1 cellular context compared by ENCODE assay signal in genomic region chr11:655036-655726, GRCh38.
TF ChIP-seq lines count a peak whose summit lies in the region.

No MANE protein-coding gene starts in this region.

TF ChIP-seq in WTC11, 78 proteins besides CTCF, POLR2A, EP300 and RAD21 (continued from another document):
- TF ChIP-seq ARID4B (CRISPR knock-in tag; IDR thresholded peaks at IDR 0.05; ENCODE audit: borderline replicate concordance) (no peak), E2F1 (CRISPR knock-in tag; IDR thresholded peaks at IDR 0.05) (no peak), SOX15 (CRISPR knock-in tag; IDR thresholded peaks at IDR 0.05) (no peak), TEAD4 (CRISPR knock-in tag; IDR thresholded peaks at IDR 0.05) (no peak), ATF1 (CRISPR knock-in tag; IDR thresholded peaks at IDR 0.05) (no peak), ZMAT4 (CRISPR knock-in tag; IDR thresholded peaks at IDR 0.05) (no peak), ZNF138 (CRISPR knock-in tag; conservative IDR thresholded peaks at IDR 0.05) (no peak), GRHL2 (CRISPR knock-in tag; IDR thresholded peaks at IDR 0.05; ENCODE audit: insufficient replicate concordance, severe bottlenecking) (no peak), STAT6 (CRISPR knock-in tag; conservative IDR thresholded peaks at IDR 0.05; ENCODE audit: low read depth) (no peak), NR3C1 (CRISPR knock-in tag; conservative IDR thresholded peaks at IDR 0.05; ENCODE audit: low read depth) (no peak), PRRX2 (CRISPR knock-in tag; IDR thresholded peaks at IDR 0.05) (no peak)
